Comparison of ENCODE assay signal across 37 cellular contexts in genomic region chr4:123804171-123804721, GRCh38.
"Had no signal": no experiment of that assay in that cellular context is flagged by ENCODE, and none has a peak within 500 bp of the region (broad histone marks: within the 10 kb centered on the region; RNA-seq: fewer than 3 reads in every experiment).

No MANE protein-coding gene starts in this region.

- H3K36me3 ChIP-seq: ascending aorta, cardiac muscle cell, Peyer's patch had no signal

- H3K4me3 ChIP-seq: ascending aorta, cardiac muscle cell, Peyer's patch had no signal

- H3K27ac ChIP-seq: ascending aorta, cardiac muscle cell, Peyer's patch, RWPE1, VCaP had no signal

- H3K4me1 ChIP-seq: ascending aorta, Peyer's patch had no signal

- H3K9me3 ChIP-seq: ascending aorta, Peyer's patch had no signal

- DNase-seq: activated B cell treated with CpG ODN at 0.5 μM for 24 hours; activated CD4-positive, alpha-beta memory T cell treated with anti-CD3 and anti-CD28 coated beads for 36 hours; activated CD4-positive, alpha-beta T cell treated with anti-CD3 and anti-CD28 coated beads for 4 hours; activated CD4-positive, alpha-beta T cell treated with anti-CD3 and anti-CD28 coated beads, Interleukin-2, amount 50 U/mL, for 1 hour; activated CD4-positive, CD25-positive, alpha-beta regulatory T cell treated with anti-CD3 and anti-CD28 coated beads, Interleukin-2, amount 50 U/mL, for 72 hours; activated CD8-positive, alpha-beta memory T cell treated with anti-CD3 and anti-CD28 coated beads for 24 hours; activated effector memory CD4-positive, alpha-beta T cell treated with anti-CD3 and anti-CD28 coated beads, Interleukin-2, amount 50 U/mL, for 16 hours; activated naive CD4-positive, alpha-beta T cell; activated naive CD4-positive, alpha-beta T cell treated with anti-CD3 and anti-CD28 coated beads, Interleukin-2, amount 50 U/mL, for 16 hours; activated naive CD8-positive, alpha-beta T cell treated with anti-CD3 and anti-CD28 coated beads for 36 hours; activated T-cell treated with anti-CD3 and anti-CD28 coated beads, Interleukin-2, amount 50 U/mL, for 1 hour; activated T-cell treated with anti-CD3 and anti-CD28 coated beads, Interleukin-2, amount 50 U/mL, for 72 hours; amygdala; KG1; MM.1S; MV-4-11; NCI-H1092; NCI-H146; NCI-H187; NCI-H2029 treated with DMSO at 0.1 percent for 48 hours; NCI-H2171 treated with DMSO at 0.1 percent for 48 hours; NCI-H2227 treated with DMSO at 0.1 percent for 48 hours; NCI-H446; NCI-H524; NCI-H69; NK-92 treated with Interleukin-12 subunit alpha and Interleukin-12 subunit beta, amount 100 ng/mL, for 24 hours; PC-3; Peyer's patch; SIG-M5; T-cell; T-helper 17 cell had no signal

- H3K27me3 ChIP-seq: ascending aorta, cardiac muscle cell, Peyer's patch had no signal

- ATAC-seq: activated T-cell treated with anti-CD3 and anti-CD28 coated beads, Interleukin-2, amount 50 U/mL, for 72 hours; activated T-helper 17 cell treated with anti-CD3 and anti-CD28 coated beads, Interleukin-2, amount 50 U/mL, for 72 hours; PC-3; SK-N-SH treated with all-trans-retinoic acid at 6 μM for 48 hours; T-cell; T-helper 17 cell had no signal
